In the genomic region with DNA sequence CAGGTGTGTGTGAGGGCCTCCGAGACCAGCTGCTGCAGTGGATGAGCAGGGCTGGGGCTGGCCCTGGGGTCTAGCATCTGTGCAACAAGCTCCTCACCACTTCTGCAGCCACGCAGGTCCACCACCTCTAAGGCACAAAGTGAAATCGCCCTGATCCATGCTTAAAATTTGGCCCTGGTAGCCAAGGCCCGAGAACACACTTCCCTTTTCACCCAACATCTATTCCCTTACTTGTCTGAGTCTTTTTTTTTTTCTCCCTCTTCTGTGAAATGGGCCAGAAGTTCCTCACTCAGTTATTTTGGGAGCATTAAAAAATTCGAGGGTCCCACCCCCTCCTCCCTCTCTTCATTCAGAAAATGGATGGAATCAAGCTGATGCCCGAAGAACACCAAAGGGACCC, we compare ENCODE assay signal across 1 cellular context.
TF ChIP-seq lines count a peak whose summit lies in the region.

No MANE protein-coding gene starts in this region.

TF ChIP-seq in HEK293T, 16 proteins besides CTCF, POLR2A, EP300 and RAD21:
- TF ChIP-seq BHLHE40 (IDR thresholded peaks at IDR 0.05; ENCODE audit: borderline replicate concordance) (no peak), ARNT (IDR thresholded peaks at IDR 0.05) (no peak), FOXA1 (IDR thresholded peaks at IDR 0.05) (no peak), HDGF (IDR thresholded peaks at IDR 0.05; ENCODE audit: borderline replicate concordance) (no peak), ZNF384 (IDR thresholded peaks at IDR 0.05) (no peak), FOXM1 (IDR thresholded peaks at IDR 0.05; ENCODE audit: borderline replicate concordance) (no peak), SUZ12 (IDR thresholded peaks at IDR 0.05) (no peak), LEF1 (IDR thresholded peaks at IDR 0.05; ENCODE audit: borderline replicate concordance) (no peak), SP1 (IDR thresholded peaks at IDR 0.05) (no peak), CTBP1 (IDR thresholded peaks at IDR 0.05; ENCODE audit: borderline replicate concordance) (no peak), FOXK2 (IDR thresholded peaks at IDR 0.05) (no peak), TARDBP (IDR thresholded peaks at IDR 0.05) (no peak), NFRKB (IDR thresholded peaks at IDR 0.05) (no peak), ELF4 (IDR thresholded peaks at IDR 0.05) (no peak), L3MBTL2 (conservative IDR thresholded peaks at IDR 0.05) (no peak)
- TF ChIP-seq, protein P1, sequence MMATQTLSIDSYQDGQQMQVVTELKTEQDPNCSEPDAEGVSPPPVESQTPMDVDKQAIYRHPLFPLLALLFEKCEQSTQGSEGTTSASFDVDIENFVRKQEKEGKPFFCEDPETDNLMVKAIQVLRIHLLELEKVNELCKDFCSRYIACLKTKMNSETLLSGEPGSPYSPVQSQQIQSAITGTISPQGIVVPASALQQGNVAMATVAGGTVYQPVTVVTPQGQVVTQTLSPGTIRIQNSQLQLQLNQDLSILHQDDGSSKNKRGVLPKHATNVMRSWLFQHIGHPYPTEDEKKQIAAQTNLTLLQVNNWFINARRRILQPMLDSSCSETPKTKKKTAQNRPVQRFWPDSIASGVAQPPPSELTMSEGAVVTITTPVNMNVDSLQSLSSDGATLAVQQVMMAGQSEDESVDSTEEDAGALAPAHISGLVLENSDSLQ (IDR thresholded peaks at IDR 0.05): no peak
